16 cellular contexts compared by ENCODE assay signal in the genomic region with DNA sequence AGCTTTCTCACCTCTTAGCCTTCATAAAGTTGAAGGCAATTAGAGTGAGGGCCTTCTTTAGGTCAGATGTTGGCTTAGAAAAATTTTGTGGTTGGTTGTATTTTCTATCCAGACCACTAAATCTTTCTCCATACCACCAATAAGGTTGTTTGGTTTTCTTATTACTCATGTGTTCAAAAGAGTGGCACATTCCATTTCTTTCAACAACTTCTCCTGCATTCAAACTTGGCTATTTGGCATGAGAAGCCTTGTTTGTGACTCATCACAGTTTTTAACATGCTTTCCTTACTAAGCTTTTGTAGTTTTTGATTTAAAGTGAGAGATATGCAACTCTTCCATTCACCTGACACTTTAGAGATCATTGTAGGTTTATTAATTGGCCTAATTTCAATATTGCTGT.
DNase-seq lines count a peak whose midpoint lies in the region; ATAC-seq and TF ChIP-seq lines count a peak whose summit lies in the region.
"Had no signal": no experiment of that assay in that cellular context is flagged by ENCODE, and none has a peak within 500 bp of the region (broad histone marks: within the 10 kb centered on the region; RNA-seq: fewer than 3 reads in every experiment).

No MANE protein-coding gene starts in this region.

- H3K4me1 ChIP-seq in testis = no peaks in the 10 kb centered on the region
- H3K4me1 ChIP-seq: SJSA1 had no signal

- TF ChIP-seq POLR2A in testis (IDR thresholded peaks at IDR 0.05) = no peak

- no peak overlapping the region for H3K4me3 ChIP-seq in fibroblast of mammary gland (ENCODE audit: control insufficient read depth, low read depth, low read length)
- H3K4me3 ChIP-seq in retinal pigment epithelial cell (ENCODE audit: low read length) = no peak overlapping the region
- H3K4me3 ChIP-seq in testis = no peak overlapping the region
- H3K4me3 ChIP-seq: SJSA1 had no signal

- no peaks in the 10 kb centered on the region for H3K27me3 ChIP-seq in testis
- H3K27me3 ChIP-seq: SJSA1 had no signal

- no peak for ATAC-seq in activated CD4-positive, CD25-positive, alpha-beta regulatory T cell treated with anti-CD3 and anti-CD28 coated beads, Interleukin-2, amount 50 U/mL, for 24 hours
- no peak for ATAC-seq in Right ventricle myocardium inferior

- TF ChIP-seq CTCF in fibroblast of mammary gland (conservative IDR thresholded peaks at IDR 0.05; ENCODE audit: control insufficient read depth, insufficient read depth, low read depth, low read length) = no peak
- no peak for TF ChIP-seq CTCF in retinal pigment epithelial cell (conservative IDR thresholded peaks at IDR 0.05; ENCODE audit: low read depth, low read length)
- TF ChIP-seq CTCF in testis (IDR thresholded peaks at IDR 0.05) = no peak

- H3K27ac ChIP-seq in testis = no peak overlapping the region
- H3K27ac ChIP-seq: SJSA1 had no signal

- no peaks in the 10 kb centered on the region for H3K36me3 ChIP-seq in testis (ENCODE audit: low read depth, missing control alignments)
- H3K36me3 ChIP-seq: SJSA1 had no signal

- DNase-seq in NCI-H226 (peak; percentile 32), astrocyte of the hippocampus (ENCODE audit: low read depth, low spot score) (peak; percentile 79), fibroblast of mammary gland (ENCODE audit: low read depth) (peak; percentile 51), retinal pigment epithelial cell (ENCODE audit: low read depth) (peak; percentile 46), testis (no peak), Right ventricle myocardium inferior (ENCODE audit: missing footprints) (no peak)
- no peak for DNase-seq in activated CD4-positive, alpha-beta T cell treated with anti-CD3 and anti-CD28 coated beads, Interleukin-2, amount 50 U/mL, for 1 hour
- DNase-seq: COR-L47, DMS153, Karpas-422, NCI-H187, NCI-H446, NCI-H69, OCI-M1 had no signal

- H3K9me3 ChIP-seq in testis = no peaks in the 10 kb centered on the region
- H3K9me3 ChIP-seq: SJSA1 had no signal

- intact Hi-C loops in testis (cut with DNase I; ENCODE audit: low total_unique reads) (no loop called here), Right ventricle myocardium inferior (cut with DNase I) (no loop called here)

Comparison
In these comparisons a context has a peak if more than half of its experiments do, and no peak if none do; other contexts are left out.
1. DNase-seq: peak in NCI-H226 (single experiment), astrocyte of the hippocampus (single experiment), fibroblast of mammary gland (single experiment) and retinal pigment epithelial cell (single experiment); none in testis (single experiment), Right ventricle myocardium inferior (single experiment) and activated CD4-positive, alpha-beta T cell treated with anti-CD3 and anti-CD28 coated beads, Interleukin-2, amount 50 U/mL, for 1 hour (single experiment).